In genomic region chr17:42979511-42980273, GRCh38 we compare ENCODE assay signal across 1 cellular context.
TF ChIP-seq lines count a peak whose summit lies in the region.

Gene PTGES3L (minus strand): TSS chr17:42980080. CDS start chr17:42980053, 27 bp downstream.

TF ChIP-seq in GM23338, 12 proteins besides CTCF, POLR2A, EP300 and RAD21 (continued from another document):
- TF ChIP-seq ZNF462 (CRISPR knock-in tag; IDR thresholded peaks at IDR 0.05) = no peak
- no peak for TF ChIP-seq EZH2phosphoT487 (IDR thresholded peaks at IDR 0.05; ENCODE audit: unreplicated experiment)
TF ChIP-seq in GM23338: peak in this region for 0.
